Comparison of ENCODE assay signal across 16 cellular contexts in the genomic region with DNA sequence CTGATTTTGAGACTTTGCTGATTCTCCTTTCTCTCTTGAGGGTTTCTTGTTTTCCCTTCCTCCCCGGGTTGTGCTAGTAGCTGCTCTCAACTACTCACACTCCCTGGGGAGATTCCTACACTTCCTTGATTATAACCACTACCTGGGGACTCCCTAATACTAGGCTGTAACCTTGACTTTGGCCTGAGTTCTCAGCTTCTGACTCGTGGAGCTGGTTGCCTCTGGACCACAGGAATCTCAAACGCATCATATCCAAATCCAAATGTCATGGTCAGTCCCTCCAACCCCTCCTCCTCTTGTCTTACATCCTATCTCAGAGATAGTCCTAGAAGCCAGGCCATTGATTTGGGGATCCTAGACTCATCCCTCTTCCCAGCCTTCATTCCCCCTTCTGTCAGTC. TPM values are rescaled to one million over a fixed set of nuclear protein-coding genes. Genes with fewer than 3 reads are reported as not detected.
DNase-seq lines count a peak whose midpoint lies in the region; ATAC-seq, FAIRE-seq and TF ChIP-seq lines count a peak whose summit lies in the region.
"Had no signal": no experiment of that assay in that cellular context is flagged by ENCODE, and none has a peak within 500 bp of the region (broad histone marks: within the 10 kb centered on the region; RNA-seq: fewer than 3 reads in every experiment).

No MANE protein-coding gene starts in this region.

- H3K4ac ChIP-seq in H9 (ENCODE audit: low read depth, low read length), result no peak overlapping the region

- peak overlapping the region; percentile 37 for H3K4me2 ChIP-seq in BLaER1
- no peak overlapping the region for H3K4me2 ChIP-seq in H9 (ENCODE audit: insufficient read depth, insufficient read length, low read length)
- peak overlapping the region; percentile 9; the same call in 1 of the 2 replicates for H3K4me2 ChIP-seq in GM12878 (ENCODE audit: control insufficient read depth, insufficient read depth)
- H3K4me2 ChIP-seq: PC-9 had no signal

- H2BK5ac ChIP-seq in H9 (ENCODE audit: insufficient read length, low read length), result no peak overlapping the region

- SMC1A ChIA-PET in GM12878 (lab: Charles Lee; ENCODE audit: uncharacterized antibody, unreplicated experiment), result interaction anchor here (0.8 to 1.7 kb wide), 4 partner anchors 11 to 22 kb away, joined by 4 to 7 read pairs (median 4); a partner anchor contains a TSS

- no peak for TF ChIP-seq CTCF in H9 (conservative IDR thresholded peaks at IDR 0.05)
- no peak for TF ChIP-seq CTCF in GM12878 (IDR thresholded peaks at IDR 0.05 in 2 of 3, conservative IDR thresholded peaks at IDR 0.05 in 1 of 3; ENCODE audit: control insufficient read depth in 2 of 3, extremely low read depth in 1 of 3, insufficient read depth in 1 of 3, low read depth in 3 of 3, low read length in 3 of 3)
- no peak for TF ChIP-seq CTCF in mesothelial cell of epicardium (IDR thresholded peaks at IDR 0.05; ENCODE audit: unreplicated experiment)
- TF ChIP-seq CTCF in mucosa of descending colon (IDR thresholded peaks at IDR 0.05), result no peak

- RAD21 ChIA-PET in GM12878 (lab: Charles Lee; ENCODE audit: unreplicated experiment), result interaction anchor here (0.8 to 2.2 kb wide), 2 partner anchors 17 to 295 kb away, joined by 3 to 5 read pairs; no protein-coding TSS in a partner anchor

- H3K9me3 ChIP-seq in BLaER1 (no peaks in the 10 kb centered on the region), H9 (ENCODE audit: control insufficient read depth, low read depth, low read length) (no peaks in the 10 kb centered on the region), GM12878 (replicated peaks; ENCODE audit: control insufficient read depth, insufficient read depth, low read length) (no peaks in the 10 kb centered on the region), mucosa of descending colon (no peaks in the 10 kb centered on the region)
- H3K9me3 ChIP-seq: Caco-2 had no signal

- H2BK15ac ChIP-seq in H9 (ENCODE audit: low read depth, low read length), result no peak overlapping the region

- H4K20me1 ChIP-seq in BLaER1, result peaks cover 47% of the 10 kb centered on the region
- no peaks in the 10 kb centered on the region for H4K20me1 ChIP-seq in H9 (ENCODE audit: control insufficient read depth, insufficient read depth, insufficient read length)
- 0 out of 2 replicates have a peak, but pooled peaks cover 3% of the 10 kb centered on the region for H4K20me1 ChIP-seq in GM12878 (ENCODE audit: control insufficient read depth, insufficient read depth)

- no peak overlapping the region for H4K91ac ChIP-seq in H9 (ENCODE audit: insufficient read length, low read depth, low read length)

- H3K9me3 Mint-ChIP-seq in H9 (no peaks in the 10 kb centered on the region), mesothelial cell of epicardium (no peaks in the 10 kb centered on the region)
- no peaks in the 10 kb centered on the region for H3K9me3 Mint-ChIP-seq in activated naive CD4-positive, alpha-beta T cell treated with anti-CD3 and anti-CD28 coated beads, Interleukin-2, amount 10 ng/mL, durations not matched to agents 7 days and 5 days

- POLR2A ChIA-PET in GM12878 (lab: Charles Lee), result interaction anchor here (1.6 kb wide), 1 partner anchor 14 kb away, joined by 4 read pairs; no protein-coding TSS in a partner anchor

- no TSS peak for BruUV-seq in GM12878 (replicated peaks; lab: Mats Ljungman, UMichigan)

- CTCF ChIA-PET in GM12878 (lab: Yijun Ruan, JAX), result interaction anchor here (1.2 kb wide), 1 partner anchor 18 kb away, joined by 3 read pairs; no protein-coding TSS in a partner anchor
- CTCF ChIA-PET in activated naive CD4-positive, alpha-beta T cell treated with anti-CD3 and anti-CD28 coated beads, Interleukin-2, amount 10 ng/mL, durations not matched to agents 7 days and 5 days (lab: Charles Lee), result no interaction called here

- H2BK120ac ChIP-seq in H9 (ENCODE audit: low read depth, low read length, poor library complexity, severe bottlenecking), result no peak overlapping the region

- no peak overlapping the region for H4K5ac ChIP-seq in H9 (ENCODE audit: insufficient read length, low read depth, low read length)

- WGBS in H9 (ENCODE audit: extremely low coverage, insufficient read length, low lambda C conversion rate), result no CpG with 5 or more reads among the region's 3 CpGs
- 35% methylated on average over 3 of the region's 3 CpGs for WGBS in GM12878 (ENCODE audit: insufficient coverage, insufficient replicate concordance, low lambda C conversion rate, missing lambda C conversion rate)

- no peaks in the 10 kb centered on the region for H3K79me1 ChIP-seq in H9 (ENCODE audit: insufficient read depth, low read depth, low read length, poor library complexity, severe bottlenecking)

- no peak overlapping the region for H2BK12ac ChIP-seq in H9 (ENCODE audit: insufficient read length, low read depth, low read length)

- H3K4me1 Mint-ChIP-seq in H9, result peaks cover 11 to 12% of the 10 kb centered on the region in 2 experiments
- H3K4me1 Mint-ChIP-seq in mesothelial cell of epicardium, result peaks cover 24% of the 10 kb centered on the region
- H3K4me1 Mint-ChIP-seq in activated naive CD4-positive, alpha-beta T cell treated with anti-CD3 and anti-CD28 coated beads, Interleukin-2, amount 10 ng/mL, durations not matched to agents 7 days and 5 days, result no peaks in the 10 kb centered on the region

- peak; percentile 55 for ATAC-seq in GM12878
- no peak for ATAC-seq in left cardiac atrium
- no peak for ATAC-seq in mucosa of descending colon

- TF ChIP-seq RAD21 in GM12878 (IDR thresholded peaks at IDR 0.05; ENCODE audit: insufficient read depth, low read depth, low read length), result no peak

- H3K27me3 Mint-ChIP-seq in H9 (ENCODE audit: low read depth) (no peaks in the 10 kb centered on the region), mesothelial cell of epicardium (ENCODE audit: low read depth) (no peaks in the 10 kb centered on the region)
- H3K27me3 Mint-ChIP-seq in activated naive CD4-positive, alpha-beta T cell treated with anti-CD3 and anti-CD28 coated beads, Interleukin-2, amount 10 ng/mL, durations not matched to agents 7 days and 5 days, result no peaks in the 10 kb centered on the region

- H2AK5ac ChIP-seq in H9 (ENCODE audit: insufficient read length, low read length), result no peak overlapping the region

- peaks cover 13% of the 10 kb centered on the region for H3K4me1 ChIP-seq in BLaER1
- no peaks in the 10 kb centered on the region for H3K4me1 ChIP-seq in H9 (ENCODE audit: insufficient read depth, low read length)
- H3K4me1 ChIP-seq in GM12878 (ENCODE audit: control insufficient read depth, insufficient read depth, low read length), result peaks cover 11% of the 10 kb centered on the region; the same call in 1 of the 2 replicates
- no peaks in the 10 kb centered on the region for H3K4me1 ChIP-seq in mucosa of descending colon (ENCODE audit: low read depth)
- H3K4me1 ChIP-seq: Caco-2 had no signal

- no peak overlapping the region for H3K18ac ChIP-seq in H9 (ENCODE audit: insufficient read length, low read depth, low read length)

- no peak for TF ChIP-seq EP300 in GM12878 (IDR thresholded peaks at IDR 0.05; ENCODE audit: borderline replicate concordance in 1 of 2, control insufficient read depth in 1 of 2, low read depth in 2 of 2, low read length in 2 of 2)

- H3K36me3 Mint-ChIP-seq in H9 (ENCODE audit: insufficient read depth in 1 of 3, low read depth in 3 of 3), result peaks cover 2 to 25% (median 21%) of the 10 kb centered on the region in 3 experiments; a peak in 6 of 7 replicates
- peaks cover 17% of the 10 kb centered on the region for H3K36me3 Mint-ChIP-seq in mesothelial cell of epicardium
- peaks cover 5% of the 10 kb centered on the region for H3K36me3 Mint-ChIP-seq in activated naive CD4-positive, alpha-beta T cell treated with anti-CD3 and anti-CD28 coated beads, Interleukin-2, amount 10 ng/mL, durations not matched to agents 7 days and 5 days

- H3K27ac Mint-ChIP-seq in H9, result peak overlapping the region in 2 of 3 experiments; percentile 4 to 11; a peak in 1 of 7 replicates
- peak overlapping the region; percentile 65 for H3K27ac Mint-ChIP-seq in mesothelial cell of epicardium
- no peak overlapping the region for H3K27ac Mint-ChIP-seq in activated naive CD4-positive, alpha-beta T cell treated with anti-CD3 and anti-CD28 coated beads, Interleukin-2, amount 10 ng/mL, durations not matched to agents 7 days and 5 days

- H3K4me3 ChIP-seq in BLaER1 (no peak overlapping the region), GM12878 (no peak overlapping the region), mucosa of descending colon (no peak overlapping the region)
- H3K4me3 ChIP-seq: GM23248, PC-9 had no signal

- H3K27me3 ChIP-seq in BLaER1, result no peaks in the 10 kb centered on the region
- H3K27me3 ChIP-seq in H9 (ENCODE audit: insufficient read depth, low read length), result no peaks in the 10 kb centered on the region
- no peaks in the 10 kb centered on the region for H3K27me3 ChIP-seq in GM12878 (replicated peaks in 1 of 2; ENCODE audit: control insufficient read depth in 2 of 2, insufficient read depth in 2 of 2, low read length in 1 of 2)

- H3K14ac ChIP-seq in H9 (ENCODE audit: insufficient read depth, low read length), result no peak overlapping the region

- no peak overlapping the region for H3K27ac ChIP-seq in BLaER1
- no peak overlapping the region for H3K27ac ChIP-seq in H9 (ENCODE audit: insufficient read length, low read depth, low read length)
- no peak overlapping the region; the same call in 1 of the 2 replicates for H3K27ac ChIP-seq in GM12878 (ENCODE audit: control insufficient read depth, insufficient read depth)
- H3K27ac ChIP-seq: GM23248, PC-9 had no signal

- H3K36me3 ChIP-seq in BLaER1, result peaks cover 65% of the 10 kb centered on the region
- H3K36me3 ChIP-seq in GM12878 (ENCODE audit: control insufficient read depth in 2 of 2, insufficient read depth in 2 of 2, low read length in 1 of 2), result peaks cover 3 to 6% of the 10 kb centered on the region in 2 experiments
- no peaks in the 10 kb centered on the region for H3K36me3 ChIP-seq in mucosa of descending colon (ENCODE audit: low read depth)

- no peak for FAIRE-seq in GM12878 (lab: Jason Lieb, UNC)
- FAIRE-seq: GM19239 had no signal

- no peak overlapping the region for H4K8ac ChIP-seq in H9 (replicated peaks; ENCODE audit: insufficient read length, low read depth, low read length)

- no peak overlapping the region for H3K4me3 Mint-ChIP-seq in H9
- no peak overlapping the region for H3K4me3 Mint-ChIP-seq in mesothelial cell of epicardium
- H3K4me3 Mint-ChIP-seq in activated naive CD4-positive, alpha-beta T cell treated with anti-CD3 and anti-CD28 coated beads, Interleukin-2, amount 10 ng/mL, durations not matched to agents 7 days and 5 days, result no peak overlapping the region

- H3K9ac ChIP-seq in BLaER1, result no peak overlapping the region
- H3K9ac ChIP-seq in H9 (ENCODE audit: extremely low read depth, insufficient read length, low read length), result no peak overlapping the region
- H3K9ac ChIP-seq in GM12878 (ENCODE audit: control insufficient read depth, insufficient read depth, low read length), result no peak overlapping the region
- H3K9ac ChIP-seq: GM23248 had no signal

- H2AFZ ChIP-seq in H9 (ENCODE audit: low read length) (no peak overlapping the region), GM12878 (ENCODE audit: control insufficient read depth, low read depth, low read length) (no peak overlapping the region)
- H2AFZ ChIP-seq: GM23248, PC-9 had no signal

- H2BK20ac ChIP-seq in H9 (ENCODE audit: low read depth, low read length, poor library complexity, severe bottlenecking), result no peak overlapping the region

- H3K56ac ChIP-seq in H9 (ENCODE audit: insufficient read length, low read depth, low read length), result no peak overlapping the region

- intact Hi-C loops in GM12878 (cut with micrococcal nuclease; ENCODE audit: unreplicated experiment) (no loop called here), left cardiac atrium (cut with DNase I) (no loop called here), mucosa of descending colon (cut with DNase I, micrococcal nuclease) (no loop called here)

- TF ChIP-seq POLR2A in GM12878 (IDR thresholded peaks at IDR 0.05; ENCODE audit: low read depth, low read length), result no peak

- H3K23ac ChIP-seq in H9 (ENCODE audit: insufficient read length, low read depth, low read length), result no peak overlapping the region

- DNase-seq in H9 (no peak), GM12878 (ENCODE audit: low read depth, low spot score) (no peak), mesothelial cell of epicardium (ENCODE audit: low spot score in 2 of 2, unreplicated experiment in 2 of 2) (no peak), left cardiac atrium (no peak), mucosa of descending colon (no peak)
- no peak for DNase-seq in activated naive CD4-positive, alpha-beta T cell treated with anti-CD3 and anti-CD28 coated beads, Interleukin-2, amount 10 ng/mL, durations not matched to agents 7 days and 5 days
- DNase-seq: C1 segment of cervical spinal cord, Caco-2, DMS53, GM23248, KBM-7, NCI-H1092, NCI-H446, PC-9 had no signal

- in situ Hi-C loops in GM12878 (cut with MboI), result no loop called here

- no peaks in the 10 kb centered on the region for H3K23me2 ChIP-seq in H9 (ENCODE audit: insufficient read length, low read depth, low read length, poor library complexity, severe bottlenecking)

- H3K79me2 ChIP-seq in H9 (ENCODE audit: insufficient read depth, low read length) (no peaks in the 10 kb centered on the region), GM12878 (ENCODE audit: control insufficient read depth, insufficient read depth, low read length) (no peaks in the 10 kb centered on the region; the same call in 1 of the 2 replicates)

- H3T11ph ChIP-seq in H9 (ENCODE audit: low read length), result no peak overlapping the region

RNA-seq across cellular contexts. Expression of a gene that starts 12.0 kb away (rescaled TPM):
- total RNA-seq in H9 (2021), result 77.8 and 80.4 TPM in 2 replicates
- total RNA-seq in GM12878 (2013; cell fraction: nucleolus; rRNA removed), result 74.7 and 85.4 TPM in 2 replicates
- 43.1 and 47.1 TPM in 2 replicates for total RNA-seq in GM12878 (2014; rRNA removed)
- 31.4 and 37.4 TPM in 2 replicates for total RNA-seq in GM12878 (2014; rRNA removed; fragmentation: Illumina TruSeq; extraction: Trizol)
- 78.2 and 80.3 TPM in 2 replicates for total RNA-seq in GM12878 (2021)
- 50.0 TPM for polyA plus RNA-seq in GM12878 (2011; ENCODE audit: low read depth)
- 15.7 and 43.7 TPM in 2 replicates for polyA plus RNA-seq in GM12878 (2011; rRNA removed)
- 51.6 and 52.6 TPM in 2 replicates for polyA plus RNA-seq in GM12878 (2011; cell fraction: cytosol; rRNA removed)
- polyA plus RNA-seq in GM12878 (2011; cell fraction: nucleus; rRNA removed), result 214 and 236 TPM in 2 replicates
- 48.1 and 49.7 TPM in 2 replicates for polyA plus RNA-seq in GM12878 (2012)
- 44.5 and 70.4 TPM in 2 replicates for polyA plus RNA-seq in GM12878 (2014; fragmentation: Illumina TruSeq; extraction: Trizol)
- 10 to 100 TPM; 21.0 to 28.6 TPM for polyA plus RNA-seq in GM12878 (2014; fragmentation: Nextera tagmentation; extraction: Ambion mirVana)
- 65.8 and 82.0 TPM in 2 replicates for polyA plus RNA-seq in GM12878 (2014; rRNA removed)
- 10 to 100 TPM; 52.5 to 58.6 TPM for polyA plus RNA-seq in GM12878 (2016; fragmentation: Nextera tagmentation; extraction: Ambion mirVana)
- 34.5 and 70.3 TPM in 2 replicates for polyA minus RNA-seq in GM12878 (2011; rRNA and poly(A)+ RNA removed)
- polyA minus RNA-seq in GM12878 (2011; cell fraction: cytosol; rRNA and poly(A)+ RNA removed), result 21.7 and 27.8 TPM in 2 replicates
- polyA minus RNA-seq in GM12878 (2011; cell fraction: nucleus; rRNA and poly(A)+ RNA removed), result 49.7 and 83.2 TPM in 2 replicates
- 145 to 163 TPM (median 154 TPM) in 3 replicates for total RNA-seq in mesothelial cell of epicardium
- total RNA-seq in left cardiac atrium, result 10 to 100 TPM; 15.9 to 20.3 TPM
- total RNA-seq in mucosa of descending colon, result 10 to 100 TPM; 66.4 to 85.2 (median 77.6) TPM

RNA-seq across cellular contexts. Expression of a gene that starts 20.5 kb away (rescaled TPM):
- total RNA-seq in H9 (2021) (68.9 and 78.2 TPM in 2 replicates), GM12878 (2014; rRNA removed) (178 and 187 TPM in 2 replicates), GM12878 (2014; rRNA removed; fragmentation: Illumina TruSeq; extraction: Trizol) (183 TPM in 2 replicates), GM12878 (2021) (138 and 142 TPM in 2 replicates), mesothelial cell of epicardium (159 to 163 TPM (median 162 TPM) in 3 replicates), left cardiac atrium (100 to 1,000 TPM; 146 to 235 TPM), mucosa of descending colon (100 to 1,000 TPM; 306 to 617 (median 485) TPM)
- total RNA-seq in GM12878 (2013; cell fraction: nucleolus; rRNA removed), result 33.4 and 48.0 TPM in 2 replicates
- polyA plus RNA-seq in GM12878 (2011; ENCODE audit: low read depth), result 130 TPM
- polyA plus RNA-seq in GM12878 (2011; rRNA removed) (258 and 371 TPM in 2 replicates), GM12878 (2014; fragmentation: Illumina TruSeq; extraction: Trizol) (316 and 336 TPM in 2 replicates), GM12878 (2014; fragmentation: Nextera tagmentation; extraction: Ambion mirVana) (10 to 100 TPM; 20.6 to 37.9 TPM), GM12878 (2014; rRNA removed) (232 and 264 TPM in 2 replicates), GM12878 (2016; fragmentation: Nextera tagmentation; extraction: Ambion mirVana) (100 to 1,000 TPM; 118 to 130 TPM)
- polyA plus RNA-seq in GM12878 (2011; cell fraction: cytosol; rRNA removed), result 673 and 682 TPM in 2 replicates
- polyA plus RNA-seq in GM12878 (2011; cell fraction: nucleus; rRNA removed), result 302 and 356 TPM in 2 replicates
- 211 and 224 TPM in 2 replicates for polyA plus RNA-seq in GM12878 (2012)
- polyA minus RNA-seq in GM12878 (2011; rRNA and poly(A)+ RNA removed), result 302 and 335 TPM in 2 replicates
- polyA minus RNA-seq in GM12878 (2011; cell fraction: cytosol; rRNA and poly(A)+ RNA removed), result 68.6 and 69.9 TPM in 2 replicates
- polyA minus RNA-seq in GM12878 (2011; cell fraction: nucleus; rRNA and poly(A)+ RNA removed), result 44.2 and 56.9 TPM in 2 replicates

RNA-seq across cellular contexts. Expression of a gene that starts 28.7 kb away (rescaled TPM):
- total RNA-seq in H9 (2021) (12.7 and 13.2 TPM in 2 replicates), GM12878 (2014; rRNA removed) (0.76 and 1.4 TPM in 2 replicates), GM12878 (2014; rRNA removed; fragmentation: Illumina TruSeq; extraction: Trizol) (0.32 and 0.45 TPM in 2 replicates), GM12878 (2021) (0.59 and 1.5 TPM in 2 replicates), mesothelial cell of epicardium (4.3 to 4.7 TPM (median 4.4 TPM) in 3 replicates), left cardiac atrium (1 to 10 TPM; 4.9 to 5.1 TPM), mucosa of descending colon (1 to 10 TPM in 2 of 3 donors, under 1 TPM in 1; 0.92 to 1.7 (median 1.1) TPM)
- 0.56 and 0.69 TPM in 2 replicates for total RNA-seq in GM12878 (2013; cell fraction: nucleolus; rRNA removed)
- 0.47 TPM for polyA plus RNA-seq in GM12878 (2011; ENCODE audit: low read depth)
- polyA plus RNA-seq in GM12878 (2011; rRNA removed) (0.88 and 1.6 TPM in 2 replicates), GM12878 (2014; fragmentation: Illumina TruSeq; extraction: Trizol) (0.19 and 0.71 TPM in 2 replicates), GM12878 (2014; fragmentation: Nextera tagmentation; extraction: Ambion mirVana) (under 1 TPM in 1 of 2 experiments, not detected in 1; 0.07 TPM), GM12878 (2014; rRNA removed) (1.3 and 1.8 TPM in 2 replicates), GM12878 (2016; fragmentation: Nextera tagmentation; extraction: Ambion mirVana) (under 1 TPM; 0.25 to 0.34 TPM)
- polyA plus RNA-seq in GM12878 (2011; cell fraction: cytosol; rRNA removed), result 2.2 and 2.3 TPM in 2 replicates
- polyA plus RNA-seq in GM12878 (2011; cell fraction: nucleus; rRNA removed), result 5.5 and 7.0 TPM in 2 replicates
- polyA plus RNA-seq in GM12878 (2012), result 0.72 and 0.80 TPM in 2 replicates
- polyA minus RNA-seq in GM12878 (2011; rRNA and poly(A)+ RNA removed), result 1.1 and 1.2 TPM in 2 replicates
- polyA minus RNA-seq in GM12878 (2011; cell fraction: cytosol; rRNA and poly(A)+ RNA removed), result 0.94 TPM in 1 of 2 replicates, not detected in the other
- polyA minus RNA-seq in GM12878 (2011; cell fraction: nucleus; rRNA and poly(A)+ RNA removed), result 0.85 and 1.1 TPM in 2 replicates
